8 cellular contexts compared by ENCODE assay signal in the genomic region with DNA sequence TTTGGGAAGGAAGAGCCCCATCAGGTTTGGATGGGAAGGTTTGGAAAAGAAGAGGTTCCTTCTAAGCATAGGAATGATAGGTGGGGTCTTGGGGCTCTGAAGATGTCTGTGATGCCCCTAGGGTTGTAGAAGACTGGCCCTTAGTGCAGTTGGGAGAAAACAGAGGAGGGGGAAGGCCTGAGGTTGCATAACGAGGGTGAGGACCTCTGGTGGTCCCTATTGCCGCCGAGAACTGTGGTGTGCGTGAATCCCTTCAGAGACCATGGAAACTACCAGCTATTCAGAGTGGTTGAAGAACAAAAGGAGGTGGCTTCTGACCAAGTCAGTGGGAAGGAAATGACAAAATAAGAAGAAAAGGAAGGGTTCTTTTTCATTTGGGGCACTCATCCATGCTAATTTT. TPM values are rescaled to one million over a fixed set of nuclear protein-coding genes. Genes with fewer than 3 reads are reported as not detected.
"Had no signal": no experiment of that assay in that cellular context is flagged by ENCODE, and none has a peak within 500 bp of the region (broad histone marks: within the 10 kb centered on the region; RNA-seq: fewer than 3 reads in every experiment).

No MANE protein-coding gene starts in this region.

- H3K4me3 ChIP-seq: K562 had no signal

- H3K36me3 Mint-ChIP-seq: IgD-negative memory B cell had no signal

- DNase-seq: IMR-90, KBM-7 had no signal

- ATAC-seq: HepG2, K562 had no signal

- H3K4me3 Mint-ChIP-seq: IgD-negative memory B cell had no signal

- H3K27ac ChIP-seq: HL-60 had no signal

RNA-seq across cellular contexts. Expression of gene PKD2L1, which starts 3.1 kb away (rescaled TPM):
- total RNA-seq: HT-29, HT1080, IMR-90, K562 had no signal
- polyA plus RNA-seq: IgD-negative memory B cell, IMR-90, K562 had no signal
